In the genomic region with DNA sequence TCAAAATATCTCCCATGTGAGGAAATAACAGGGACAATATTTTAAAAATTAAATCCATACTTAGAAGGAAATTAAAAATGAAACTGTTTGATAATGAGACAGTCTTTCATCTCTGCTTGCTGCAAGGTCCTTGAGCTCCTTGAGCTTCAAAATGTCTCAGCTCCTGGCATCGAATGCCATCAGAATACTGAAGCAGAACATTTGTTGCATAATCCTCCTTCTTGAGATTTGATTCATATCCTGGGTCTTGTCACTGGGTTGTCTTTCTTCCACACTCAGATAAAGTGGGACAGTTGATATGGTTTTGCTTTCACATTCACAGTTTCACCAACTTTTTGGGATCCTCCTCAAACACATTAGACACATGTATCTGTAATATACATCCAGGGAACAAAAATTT, we compare ENCODE assay signal across 1 cellular context.
TF ChIP-seq lines count a peak whose summit lies in the region.

No MANE protein-coding gene starts in this region.

TF ChIP-seq in GM12891, 5 proteins besides CTCF, POLR2A, EP300 and RAD21:
- TF ChIP-seq TAF1 (IDR thresholded peaks at IDR 0.05; ENCODE audit: low read depth, low read length) = no peak
- TF ChIP-seq SPI1 (IDR thresholded peaks at IDR 0.05; ENCODE audit: low read depth, low read length) = no peak
- no peak for TF ChIP-seq PAX5 (IDR thresholded peaks at IDR 0.05; ENCODE audit: insufficient read depth, low read length, severe bottlenecking)
- no peak for TF ChIP-seq POLR2AphosphoS5 (IDR thresholded peaks at IDR 0.05; ENCODE audit: low read depth, low read length)
- no peak for TF ChIP-seq POU2F2 (IDR thresholded peaks at IDR 0.05; ENCODE audit: low read depth, low read length)
